Comparison of ENCODE assay signal across 17 cellular contexts in the genomic region with DNA sequence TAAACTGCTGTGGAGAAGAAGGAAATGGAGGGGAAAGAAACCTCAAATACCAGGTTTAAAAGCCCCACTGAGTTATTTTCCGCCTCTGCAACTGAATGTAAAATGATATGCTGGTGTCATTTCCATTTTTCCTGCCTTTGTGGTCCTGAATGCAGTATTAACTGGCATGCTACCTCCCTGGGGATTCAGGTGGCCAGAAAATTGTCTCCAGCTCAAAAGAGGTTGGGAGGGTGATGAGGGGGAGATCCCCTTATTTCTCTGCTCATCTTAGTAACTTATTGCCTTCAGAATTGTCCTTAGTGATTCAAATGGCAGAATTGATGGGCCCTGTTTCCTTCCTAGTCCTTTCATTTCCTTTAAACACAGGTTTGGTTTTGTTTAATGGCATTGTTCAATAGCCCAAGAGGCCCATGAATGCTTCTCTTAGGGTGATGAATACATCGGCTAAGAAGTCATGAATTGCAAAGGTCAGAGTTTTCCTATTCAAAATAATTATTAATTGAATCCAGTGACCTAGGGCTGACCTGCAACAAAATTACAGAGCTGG.
DNase-seq lines count a peak whose midpoint lies in the region; ATAC-seq and TF ChIP-seq lines count a peak whose summit lies in the region.
"Had no signal": no experiment of that assay in that cellular context is flagged by ENCODE, and none has a peak within 500 bp of the region (broad histone marks: within the 10 kb centered on the region; RNA-seq: fewer than 3 reads in every experiment).

No MANE protein-coding gene starts in this region.

- H3K27ac Mint-ChIP-seq in CD4-positive, alpha-beta T cell: no peak overlapping the region
- H3K27ac Mint-ChIP-seq: activated naive CD8-positive, alpha-beta T cell had no signal

- no peaks in the 10 kb centered on the region for H3K27me3 Mint-ChIP-seq in CD4-positive, alpha-beta T cell
- H3K27me3 Mint-ChIP-seq: activated naive CD8-positive, alpha-beta T cell had no signal

- H3K4me1 ChIP-seq in neutrophil (ENCODE audit: control insufficient read depth in 1 of 2, insufficient read depth in 1 of 2, low read depth in 1 of 2, low read length in 1 of 2): peaks cover 40 to 55% of the 10 kb centered on the region in 2 experiments
- H3K4me1 ChIP-seq: colonic mucosa had no signal

- no peak overlapping the region for H3K4me3 Mint-ChIP-seq in CD4-positive, alpha-beta T cell
- H3K4me3 Mint-ChIP-seq: activated naive CD8-positive, alpha-beta T cell had no signal

- H3K9me3 ChIP-seq in neutrophil: no peaks in the 10 kb centered on the region
- H3K9me3 ChIP-seq in MG63: no peaks in the 10 kb centered on the region
- no peaks in the 10 kb centered on the region for H3K9me3 ChIP-seq in CD4-positive, alpha-beta T cell (ENCODE audit: control insufficient read depth, low read length)
- H3K9me3 ChIP-seq: colonic mucosa had no signal

- H3K27ac ChIP-seq in neutrophil: peak overlapping the region; percentile 95
- H3K27ac ChIP-seq in CD4-positive, alpha-beta T cell (ENCODE audit: low read depth, low read length): no peak overlapping the region
- H3K27ac ChIP-seq: colonic mucosa had no signal

- H3K27me3 ChIP-seq in neutrophil: no peaks in the 10 kb centered on the region
- no peaks in the 10 kb centered on the region for H3K27me3 ChIP-seq in MG63
- H3K27me3 ChIP-seq in CD4-positive, alpha-beta T cell (ENCODE audit: control insufficient read depth, insufficient read depth, low read length): no peaks in the 10 kb centered on the region
- H3K27me3 ChIP-seq: colonic mucosa had no signal

- POLR2A ChIA-PET in CD4-positive, alpha-beta T cell (lab: Charles Lee): no interaction called here

- no peak for TF ChIP-seq CTCF in neutrophil (IDR thresholded peaks at IDR 0.05)
- TF ChIP-seq CTCF in CD4-positive, alpha-beta T cell (IDR thresholded peaks at IDR 0.05): no peak

- no peaks in the 10 kb centered on the region for H3K9me3 Mint-ChIP-seq in CD4-positive, alpha-beta T cell

- H3K4me3 ChIP-seq in neutrophil (ENCODE audit: low read depth in 1 of 2, low read length in 1 of 2) (peak overlapping the region in 1 of 2 experiments; percentile 52), MG63 (no peak overlapping the region)
- H3K4me3 ChIP-seq: colonic mucosa had no signal

- CTCF ChIA-PET in CD4-positive, alpha-beta T cell (lab: Charles Lee): no interaction called here

- H3K36me3 ChIP-seq in neutrophil (no peaks in the 10 kb centered on the region), MG63 (no peaks in the 10 kb centered on the region)
- H3K36me3 ChIP-seq: colonic mucosa had no signal

- peaks cover 46% of the 10 kb centered on the region for H3K4me1 Mint-ChIP-seq in CD4-positive, alpha-beta T cell (ENCODE audit: low read depth)

- DNase-seq in NCI-H345 (lab: John Stamatoyannopoulos, UW) (peak; percentile 27), NCI-H345 treated with DMSO at 0.1 percent for 48 hours (lab: John Stamatoyannopoulos, UW; ENCODE audit: unreplicated experiment) (no peak), NCI-H2107 treated with DMSO at 0.1 percent for 48 hours (lab: John Stamatoyannopoulos, UW; ENCODE audit: unreplicated experiment) (peak; percentile 88), NK-92 (lab: John Stamatoyannopoulos, UW; ENCODE audit: unreplicated experiment) (no peak), MG63 (no peak)
- DNase-seq in CD4-positive, alpha-beta T cell: no peak
- DNase-seq: activated CD4-positive, alpha-beta T cell treated with anti-CD3 and anti-CD28 coated beads for 48 hours; colonic mucosa; DMS 273 treated with DMSO at 0.1 percent for 48 hours; foreskin melanocyte; left cardiac atrium; NCI-H1694 treated with DMSO at 0.1 percent for 48 hours; SHP77; stimulated activated naive CD4-positive, alpha-beta T cell treated with Interleukin-2 at 50 U/mL for 16 hours had no signal

- intact Hi-C loops in CD4-positive, alpha-beta T cell (cut with DNase I, micrococcal nuclease): no loop called here

- peaks cover 11% of the 10 kb centered on the region for H3K36me3 Mint-ChIP-seq in CD4-positive, alpha-beta T cell (ENCODE audit: low read depth)
- H3K36me3 Mint-ChIP-seq: activated naive CD8-positive, alpha-beta T cell had no signal

- ATAC-seq in HG02678 (IDR thresholded peaks at IDR 0.05; ENCODE audit: unreplicated experiment): peak; percentile 16
- ATAC-seq in CD4-positive, alpha-beta T cell (ENCODE audit: poor library complexity): no peak
- ATAC-seq: left cardiac atrium had no signal

Comparison
In these comparisons a context has a peak if more than half of its experiments do, and no peak if none do; other contexts are left out.
1. DNase-seq: peak in NCI-H345 (single experiment) and NCI-H2107 treated with DMSO at 0.1 percent for 48 hours (single experiment); none in NCI-H345 treated with DMSO at 0.1 percent for 48 hours (single experiment), NK-92 (single experiment), MG63 (single experiment) and CD4-positive, alpha-beta T cell (0 of 10).